Comparison of ENCODE assay signal across 13 cellular contexts in the genomic region with DNA sequence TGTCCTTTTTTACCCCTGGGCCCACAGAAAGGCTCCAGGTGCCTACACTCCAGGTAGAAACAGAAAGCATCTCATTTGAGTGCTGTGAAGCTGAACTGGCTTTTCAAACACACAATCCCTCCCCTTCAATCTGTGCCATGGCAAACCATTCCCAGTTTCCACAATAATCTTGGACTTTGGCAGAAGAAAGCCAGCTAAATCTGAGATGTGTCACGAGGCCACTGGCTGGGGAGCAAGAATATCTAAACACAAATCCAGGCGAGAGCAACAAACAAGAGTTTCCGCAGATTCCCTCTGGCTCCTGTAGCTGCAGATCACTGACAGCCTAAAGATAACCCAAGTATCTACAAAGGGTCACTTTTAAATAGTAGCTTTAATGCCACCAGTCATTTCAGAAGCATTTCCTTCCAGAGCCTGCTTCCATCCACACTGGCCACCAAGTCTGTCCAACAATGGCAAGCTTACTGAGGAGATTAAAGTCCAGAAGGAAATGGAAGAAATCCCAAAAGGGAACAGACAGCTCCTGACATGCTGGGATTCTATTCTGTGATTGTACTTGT.
DNase-seq lines count a peak whose midpoint lies in the region; ATAC-seq and TF ChIP-seq lines count a peak whose summit lies in the region.
"Had no signal": no experiment of that assay in that cellular context is flagged by ENCODE, and none has a peak within 500 bp of the region (broad histone marks: within the 10 kb centered on the region; RNA-seq: fewer than 3 reads in every experiment).

No MANE protein-coding gene starts in this region.

- H3K4me1 Mint-ChIP-seq in HFFc6 (ENCODE audit: low read depth) = peaks cover 55% of the 10 kb centered on the region
- peaks cover 60% of the 10 kb centered on the region for H3K4me1 Mint-ChIP-seq in chondrocyte (ENCODE audit: low read depth)
- H3K4me1 Mint-ChIP-seq in T-cell = peaks cover 21 to 29% (median 26%) of the 10 kb centered on the region in 3 donors
- H3K4me1 Mint-ChIP-seq in Calu3 (ENCODE audit: low read depth, unreplicated experiment) = peaks cover 47% of the 10 kb centered on the region

- H3K4me1 ChIP-seq in sigmoid colon = peaks cover 0 to 83% (median 73%) of the 10 kb centered on the region in 4 donors

- BruUV-seq in Calu3 (replicated peaks; lab: Mats Ljungman, UMichigan) = no TSS peak

- H3K4me3 Mint-ChIP-seq in HFFc6 = no peak overlapping the region
- H3K4me3 Mint-ChIP-seq in chondrocyte (ENCODE audit: unreplicated experiment) = no peak overlapping the region
- no peak overlapping the region for H3K4me3 Mint-ChIP-seq in T-cell
- no peak overlapping the region for H3K4me3 Mint-ChIP-seq in Calu3 (ENCODE audit: low read depth, unreplicated experiment)
- H3K4me3 Mint-ChIP-seq: activated CD4-positive, alpha-beta T cell treated with anti-CD3 and anti-CD28 coated beads for 36 hours; H9; nephron progenitor cell had no signal

- H3K27ac Mint-ChIP-seq in HFFc6 (peak overlapping the region; percentile 25; the same call in 1 of the 2 replicates), chondrocyte (ENCODE audit: unreplicated experiment) (peak overlapping the region; percentile 6), T-cell (no peak overlapping the region), Calu3 (ENCODE audit: unreplicated experiment) (no peak overlapping the region)
- H3K27ac Mint-ChIP-seq: activated CD4-positive, alpha-beta T cell treated with anti-CD3 and anti-CD28 coated beads for 36 hours; immature natural killer cell; nephron progenitor cell had no signal

- H3K36me3 Mint-ChIP-seq in HFFc6 (ENCODE audit: low read depth) = peaks cover 16% of the 10 kb centered on the region
- peaks cover 4% of the 10 kb centered on the region for H3K36me3 Mint-ChIP-seq in chondrocyte (ENCODE audit: low read depth)
- peaks cover 18% of the 10 kb centered on the region for H3K36me3 Mint-ChIP-seq in T-cell
- peaks cover 8% of the 10 kb centered on the region for H3K36me3 Mint-ChIP-seq in Calu3 (ENCODE audit: insufficient read depth, unreplicated experiment)
- H3K36me3 Mint-ChIP-seq: immature natural killer cell had no signal

- intact Hi-C loops in sigmoid colon (cut with DNase I) (no loop called here), Calu3 (cut with micrococcal nuclease; ENCODE audit: unreplicated experiment) (no loop called here)

- DNase-seq in HFFc6 (no peak), chondrocyte (ENCODE audit: low spot score) (no peak), left lobe of liver (ENCODE audit: low spot score) (no peak), sigmoid colon (peak; percentile 68), T-cell (no peak), NCI-H2081 treated with DMSO at 0.1 percent for 48 hours (lab: John Stamatoyannopoulos, UW) (no peak), Calu3 (no peak)
- DNase-seq: H9, immature natural killer cell, NCI-H1930, nephron progenitor cell had no signal

- no peaks in the 10 kb centered on the region for H3K9me3 ChIP-seq in sigmoid colon

- no peaks in the 10 kb centered on the region; the same call in 1 of the 2 replicates for H3K27me3 Mint-ChIP-seq in HFFc6 (ENCODE audit: insufficient read depth)
- no peaks in the 10 kb centered on the region for H3K27me3 Mint-ChIP-seq in chondrocyte (ENCODE audit: low read depth)
- no peaks in the 10 kb centered on the region for H3K27me3 Mint-ChIP-seq in T-cell
- H3K27me3 Mint-ChIP-seq in Calu3 (ENCODE audit: unreplicated experiment) = no peaks in the 10 kb centered on the region
- H3K27me3 Mint-ChIP-seq: activated CD4-positive, alpha-beta T cell treated with anti-CD3 and anti-CD28 coated beads for 36 hours had no signal

- WGBS in sigmoid colon, 2 donors = 68 to 78% methylated on average over 3 of the region's 3 CpGs

- TF ChIP-seq POLR2A in sigmoid colon (IDR thresholded peaks at IDR 0.05) = no peak

- POLR2A ChIA-PET in T-cell (lab: Charles Lee) = interaction anchor here in 1 of 2 donors (0.6 kb wide), 2 partner anchors 86 to 118 kb away, joined by 7 to 9 read pairs; no protein-coding TSS in a partner anchor

- no peak overlapping the region for H3K4me3 ChIP-seq in sigmoid colon

- peak overlapping the region; percentile 48 to 62 (median 52) for H3K27ac ChIP-seq in sigmoid colon

- no peak for TF ChIP-seq EP300 in sigmoid colon (IDR thresholded peaks at IDR 0.05)

- no peak for TF ChIP-seq CTCF in HFFc6 (IDR thresholded peaks at IDR 0.05)
- no peak for TF ChIP-seq CTCF in chondrocyte (IDR thresholded peaks at IDR 0.05)
- TF ChIP-seq CTCF in sigmoid colon (IDR thresholded peaks at IDR 0.05) = no peak
- TF ChIP-seq CTCF in Calu3 (IDR thresholded peaks at IDR 0.05; ENCODE audit: unreplicated experiment) = no peak

- no peaks in the 10 kb centered on the region for H3K9me3 Mint-ChIP-seq in HFFc6
- no peaks in the 10 kb centered on the region for H3K9me3 Mint-ChIP-seq in chondrocyte (ENCODE audit: low read depth)
- H3K9me3 Mint-ChIP-seq in T-cell = no peaks in the 10 kb centered on the region
- no peaks in the 10 kb centered on the region for H3K9me3 Mint-ChIP-seq in Calu3 (ENCODE audit: low read depth, unreplicated experiment)
- H3K9me3 Mint-ChIP-seq: H9, immature natural killer cell, nephron progenitor cell had no signal

- ATAC-seq in left lobe of liver (peak; percentile 5), GM18511 (IDR thresholded peaks at IDR 0.05; ENCODE audit: unreplicated experiment) (no peak), T-cell (replicated peaks in 1 of 4) (no peak)
- ATAC-seq: activated CD4-positive, alpha-beta T cell treated with anti-CD3 and anti-CD28 coated beads for 36 hours had no signal

- CTCF ChIA-PET in T-cell (lab: Charles Lee) = no interaction called here
- CTCF ChIA-PET in Calu3 (lab: Charles Lee) = no interaction called here

- no peaks in the 10 kb centered on the region for H3K27me3 ChIP-seq in sigmoid colon

- H3K36me3 ChIP-seq in sigmoid colon = no peaks in the 10 kb centered on the region

Comparison
In these comparisons a context has a peak if more than half of its experiments do, and no peak if none do; other contexts are left out.
1. H3K27ac Mint-ChIP-seq: peak in HFFc6 (single experiment) and chondrocyte (single experiment); none in T-cell (0 of 2) and Calu3 (single experiment).